ENCODE assay signal across 8 cellular contexts in genomic region chr1:18820791-18821641, GRCh38. TPM values are rescaled to one million over a fixed set of nuclear protein-coding genes. Genes with fewer than 3 reads are reported as not detected.
DNase-seq lines count a peak whose midpoint lies in the region; ATAC-seq lines count a peak whose summit lies in the region.

No MANE protein-coding gene starts in this region.

- no peak for ATAC-seq in activated CD4-positive, CD25-positive, alpha-beta regulatory T cell treated with anti-CD3 and anti-CD28 coated beads, Interleukin-2, amount 50 U/mL, for 24 hours
- ATAC-seq in left colon: peak; percentile 82

- peak; percentile 7 to 47 (median 19) for DNase-seq in activated CD4-positive, CD25-positive, alpha-beta regulatory T cell (lab: John Stamatoyannopoulos, UW)
- peak; percentile 62 for DNase-seq in NCI-H2171 treated with DMSO at 0.1 percent for 48 hours (lab: John Stamatoyannopoulos, UW)
- peak; percentile 50 to 65 for DNase-seq in activated CD4-positive, alpha-beta T cell treated with anti-CD3 and anti-CD28 coated beads for 24 hours (ENCODE audit: low read depth in 2 of 2)
- DNase-seq in cerebellar cortex (ENCODE audit: low spot score): peak; percentile 82
- peak; percentile 34 to 78 for DNase-seq in left colon
- peak; percentile 68 for DNase-seq in stimulated activated CD4-positive, alpha-beta T cell treated with anti-CD3 and anti-CD28 coated beads, Interleukin-4, amount 100 ng/mL, for 1 hour
- no peak for DNase-seq in GF-D8 (lab: John Stamatoyannopoulos, UW)

- intact Hi-C loops in left colon (cut with DNase I, micrococcal nuclease): loop anchor here (5.0 to 10.0 kb wide), 2 partner anchors 224 to 226 kb away; no protein-coding TSS in a partner anchor

RNA-seq across cellular contexts. Expression of gene TAS1R2, which starts 38.4 kb away (rescaled TPM):
- total RNA-seq in left colon: not detected
